In the genomic region with DNA sequence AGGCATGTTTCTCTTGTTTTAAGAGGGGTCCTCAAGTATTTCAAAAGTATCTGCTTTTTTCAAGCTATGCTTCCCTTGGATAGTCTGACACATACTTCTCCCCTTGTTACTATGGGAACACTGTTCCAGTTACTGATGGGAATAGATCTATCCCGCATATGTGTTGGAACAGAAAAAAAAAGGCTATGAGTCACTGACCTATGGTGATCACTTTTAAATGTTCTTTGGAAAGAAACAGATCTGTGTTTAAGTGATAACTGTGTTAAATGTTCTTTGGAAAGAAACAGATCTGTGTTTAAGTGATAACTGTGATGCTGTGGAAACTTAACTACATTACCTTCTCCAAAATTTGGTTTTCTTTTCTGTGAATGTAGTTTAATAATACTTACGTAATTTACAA, we compare ENCODE assay signal across 28 cellular contexts.
"Had no signal": no experiment of that assay in that cellular context is flagged by ENCODE, and none has a peak within 500 bp of the region (broad histone marks: within the 10 kb centered on the region; RNA-seq: fewer than 3 reads in every experiment).

No MANE protein-coding gene starts in this region.

- H3K9ac ChIP-seq: neural progenitor cell had no signal

- H3K4me1 ChIP-seq: left ventricle myocardium inferior, neural progenitor cell, prostate gland, spleen, tibial nerve, uterus had no signal

- H3K4me3 Mint-ChIP-seq: mesothelial cell of epicardium; naive B cell; natural killer cell; nephron progenitor cell; neural progenitor cell; stimulated activated memory B cell treated with anti-CD40 and anti-IgM and Interleukin-4, amounts not matched to agents 10 μg/mL and 1 μg/mL and 100 μg/mL, for 72 hours; stimulated activated naive CD8-positive, alpha-beta T cell treated with anti-CD3 and anti-CD28 coated beads, Interleukin-15, amount 100 ng/mL, for 72 hours; type B pancreatic cell had no signal

- H3K36me3 ChIP-seq: left ventricle myocardium inferior, neural progenitor cell, neutrophil, prostate gland, spleen, tibial nerve, uterus had no signal

- H3K4me1 Mint-ChIP-seq: mesothelial cell of epicardium; naive B cell; natural killer cell; stimulated activated memory B cell treated with anti-CD40 and anti-IgM and Interleukin-4, amounts not matched to agents 10 μg/mL and 1 μg/mL and 100 μg/mL, for 72 hours; stimulated activated naive CD8-positive, alpha-beta T cell treated with anti-CD3 and anti-CD28 coated beads, Interleukin-15, amount 100 ng/mL, for 72 hours had no signal

- H3K9me3 Mint-ChIP-seq: natural killer cell; nephron progenitor cell; stimulated activated memory B cell treated with anti-CD40 and anti-IgM and Interleukin-4, amounts not matched to agents 10 μg/mL and 1 μg/mL and 100 μg/mL, for 72 hours; stimulated activated naive CD8-positive, alpha-beta T cell treated with anti-CD3 and anti-CD28 coated beads, Interleukin-15, amount 100 ng/mL, for 72 hours; type B pancreatic cell had no signal

- H3K27ac Mint-ChIP-seq: mesothelial cell of epicardium; naive B cell; natural killer cell; nephron progenitor cell; neural progenitor cell; stimulated activated memory B cell treated with anti-CD40 and anti-IgM and Interleukin-4, amounts not matched to agents 10 μg/mL and 1 μg/mL and 100 μg/mL, for 72 hours; stimulated activated naive CD8-positive, alpha-beta T cell treated with anti-CD3 and anti-CD28 coated beads, Interleukin-15, amount 100 ng/mL, for 72 hours; type B pancreatic cell had no signal

- H3K9me3 ChIP-seq: left ventricle myocardium inferior, neutrophil, prostate gland, spleen, tibial nerve, uterus had no signal

- H3K27me3 Mint-ChIP-seq: naive B cell; stimulated activated naive CD8-positive, alpha-beta T cell treated with anti-CD3 and anti-CD28 coated beads, Interleukin-15, amount 100 ng/mL, for 72 hours; type B pancreatic cell had no signal

- DNase-seq: hippocampal formation; left ventricle myocardium inferior; mesendoderm; naive B cell; natural killer cell; nephron progenitor cell; occipital lobe; posterior cingulate gyrus; retina; right cardiac atrium; small intestine; spleen; stimulated activated CD4-positive, alpha-beta T cell treated with anti-CD3 and anti-CD28 coated beads, Interleukin-4, amount 100 ng/mL, for 4 hours; stimulated activated CD8-positive, alpha-beta memory T cell treated with anti-CD3 and anti-CD28 coated beads, Interleukin-4, amount 100 ng/mL, for 48 hours; stimulated activated naive CD4-positive, alpha-beta T cell treated with Interleukin-2 at 50 U/mL for 16 hours; stimulated activated naive CD8-positive, alpha-beta T cell treated with anti-CD3 and anti-CD28 coated beads, Interleukin-15, amount 100 ng/mL, for 72 hours; substantia nigra; uterus had no signal

- H3K36me3 Mint-ChIP-seq: mesothelial cell of epicardium; naive B cell; natural killer cell; neural progenitor cell; stimulated activated memory B cell treated with anti-CD40 and anti-IgM and Interleukin-4, amounts not matched to agents 10 μg/mL and 1 μg/mL and 100 μg/mL, for 72 hours; type B pancreatic cell had no signal

- H3K27ac ChIP-seq: left ventricle myocardium inferior, neural progenitor cell, neutrophil, prostate gland, spleen, tibial nerve, uterus had no signal

- H3K4me3 ChIP-seq: left ventricle myocardium inferior, lung, neural progenitor cell, prostate gland, spleen, tibial nerve, uterus had no signal

- FAIRE-seq: islet of Langerhans, small intestine had no signal

- ATAC-seq: natural killer cell; right cardiac atrium; sciatic nerve; stimulated activated memory B cell treated with anti-CD40 and anti-IgM and Interleukin-4, amounts not matched to agents 10 μg/mL and 1 μg/mL and 100 μg/mL, for 72 hours; stimulated activated naive CD8-positive, alpha-beta T cell treated with anti-CD3 and anti-CD28 coated beads, Interleukin-15, amount 100 ng/mL, for 72 hours had no signal
